ENCODE assay signal across 28 cellular contexts in genomic region chr5:145793574-145793973, GRCh38.
"Had no signal": no experiment of that assay in that cellular context is flagged by ENCODE, and none has a peak within 500 bp of the region (broad histone marks: within the 10 kb centered on the region; RNA-seq: fewer than 3 reads in every experiment).

No MANE protein-coding gene starts in this region.

- H3K4me3 Mint-ChIP-seq: activated CD8-positive, alpha-beta T cell treated with anti-CD3 and anti-CD28 coated beads for 36 hours; activated naive CD4-positive, alpha-beta T cell treated with anti-CD3 and anti-CD28 coated beads for 36 hours; activated naive CD8-positive, alpha-beta T cell treated with anti-CD3 and anti-CD28 coated beads, Interleukin-2, amount 10 ng/mL, durations not matched to agents 7 days and 5 days; activated T-helper 1 cell treated with anti-CD3 and anti-CD28 coated beads, Interleukin-12 subunit alpha, Interleukin-12 subunit beta, Interleukin-2, Interleukin-4 antibody, amounts not matched to agents 30 ng/mL and 10 ng/mL and 1 ng/mL, durations not matched to agents 14 hours and 24 hours and 36 hours; brain; central memory CD8-positive, alpha-beta T cell; dendritic cell treated with granulocyte-macrophage colony-stimulating factor and Interleukin-4, amounts not matched to agents 40 ng/mL and 50 ng/mL, for 4 days; endodermal cell had no signal

- H3K27me3 ChIP-seq: ascending aorta, breast epithelium, cardiac muscle cell, dorsolateral prefrontal cortex had no signal

- H3K27me3 Mint-ChIP-seq: activated naive CD8-positive, alpha-beta T cell treated with anti-CD3 and anti-CD28 coated beads, Interleukin-2, amount 10 ng/mL, durations not matched to agents 7 days and 5 days; central memory CD8-positive, alpha-beta T cell; dendritic cell treated with granulocyte-macrophage colony-stimulating factor and Interleukin-4, amounts not matched to agents 40 ng/mL and 50 ng/mL, for 4 days had no signal

- H3K4me1 Mint-ChIP-seq: activated naive CD8-positive, alpha-beta T cell treated with anti-CD3 and anti-CD28 coated beads, Interleukin-2, amount 10 ng/mL, durations not matched to agents 7 days and 5 days; brain; central memory CD8-positive, alpha-beta T cell had no signal

- H3K4me3 ChIP-seq: ascending aorta, breast epithelium, cardiac muscle cell, coronary artery, dorsolateral prefrontal cortex had no signal

- H3K4me1 ChIP-seq: ascending aorta, breast epithelium had no signal

- H3K36me3 Mint-ChIP-seq: activated naive CD4-positive, alpha-beta T cell treated with anti-CD3 and anti-CD28 coated beads, Interleukin-2, amount 50 U/mL, for 72 hours; activated naive CD8-positive, alpha-beta T cell treated with anti-CD3 and anti-CD28 coated beads, Interleukin-2, amount 10 ng/mL, durations not matched to agents 7 days and 5 days had no signal

- DNase-seq: activated CD4-positive, alpha-beta T cell treated with anti-CD3 and anti-CD28 coated beads for 4 hours; activated CD4-positive, alpha-beta T cell treated with anti-CD3 and anti-CD28 coated beads, Interleukin-2, amount 50 U/mL, for 1 hour; activated CD4-positive, alpha-beta T cell treated with anti-CD3 and anti-CD28 coated beads, Interleukin-2, amount 50 U/mL, for 48 hours; activated CD4-positive, CD25-positive, alpha-beta regulatory T cell; activated CD4-positive, CD25-positive, alpha-beta regulatory T cell treated with anti-CD3 and anti-CD28 coated beads, Interleukin-2, amount 50 U/mL, for 72 hours; activated CD8-positive, alpha-beta memory T cell treated with anti-CD3 and anti-CD28 coated beads for 24 hours; activated CD8-positive, alpha-beta T cell treated with anti-CD3 and anti-CD28 coated beads for 36 hours; activated effector memory CD4-positive, alpha-beta T cell treated with anti-CD3 and anti-CD28 coated beads, Interleukin-2, amount 50 U/mL, for 16 hours; activated naive CD4-positive, alpha-beta T cell treated with anti-CD3 and anti-CD28 coated beads for 36 hours; activated naive CD8-positive, alpha-beta T cell treated with anti-CD3 and anti-CD28 coated beads, Interleukin-2, amount 10 ng/mL, durations not matched to agents 7 days and 5 days; activated T-cell treated with anti-CD3 and anti-CD28 coated beads, Interleukin-2, amount 50 U/mL, for 48 hours; dorsolateral prefrontal cortex; effector memory CD4-positive, alpha-beta T cell; foreskin fibroblast; head of caudate nucleus; T-helper 2 cell had no signal

- H3K9me3 ChIP-seq: ascending aorta, breast epithelium had no signal

- H3K27ac Mint-ChIP-seq: activated CD8-positive, alpha-beta T cell treated with anti-CD3 and anti-CD28 coated beads for 36 hours; activated naive CD4-positive, alpha-beta T cell treated with anti-CD3 and anti-CD28 coated beads for 36 hours; activated naive CD4-positive, alpha-beta T cell treated with anti-CD3 and anti-CD28 coated beads, Interleukin-2, amount 50 U/mL, for 72 hours; activated naive CD8-positive, alpha-beta T cell treated with anti-CD3 and anti-CD28 coated beads, Interleukin-2, amount 10 ng/mL, durations not matched to agents 7 days and 5 days; activated T-helper 1 cell treated with anti-CD3 and anti-CD28 coated beads, Interleukin-12 subunit alpha, Interleukin-12 subunit beta, Interleukin-2, Interleukin-4 antibody, amounts not matched to agents 30 ng/mL and 10 ng/mL and 1 ng/mL, durations not matched to agents 14 hours and 24 hours and 36 hours; activated T-helper 2 cell treated with anti-CD3 and anti-CD28 coated beads, Interferon-gamma antibody, Interleukin-2, Interleukin-4, amounts not matched to agents 10 μg/mL and 5 μg/mL and 100 μg/mL, durations not matched to agents 14 hours and 24 hours and 36 hours; brain; dendritic cell treated with granulocyte-macrophage colony-stimulating factor and Interleukin-4, amounts not matched to agents 40 ng/mL and 50 ng/mL, for 4 days; endodermal cell had no signal

- H3K9me3 Mint-ChIP-seq: activated naive CD4-positive, alpha-beta T cell treated with anti-CD3 and anti-CD28 coated beads for 36 hours; activated naive CD8-positive, alpha-beta T cell treated with anti-CD3 and anti-CD28 coated beads, Interleukin-2, amount 10 ng/mL, durations not matched to agents 7 days and 5 days; activated T-helper 1 cell treated with anti-CD3 and anti-CD28 coated beads, Interleukin-12 subunit alpha, Interleukin-12 subunit beta, Interleukin-2, Interleukin-4 antibody, amounts not matched to agents 30 ng/mL and 10 ng/mL and 1 ng/mL, durations not matched to agents 14 hours and 24 hours and 36 hours; activated T-helper 2 cell treated with anti-CD3 and anti-CD28 coated beads, Interferon-gamma antibody, Interleukin-2, Interleukin-4, amounts not matched to agents 10 μg/mL and 5 μg/mL and 100 μg/mL, durations not matched to agents 14 hours and 24 hours and 36 hours; dendritic cell treated with granulocyte-macrophage colony-stimulating factor and Interleukin-4, amounts not matched to agents 40 ng/mL and 50 ng/mL, for 4 days; endodermal cell had no signal

- H3K27ac ChIP-seq: ascending aorta, breast epithelium, cardiac muscle cell, coronary artery, dorsolateral prefrontal cortex had no signal

- ATAC-seq: activated CD8-positive, alpha-beta T cell treated with anti-CD3 and anti-CD28 coated beads for 36 hours; activated naive CD4-positive, alpha-beta T cell treated with anti-CD3 and anti-CD28 coated beads, Interleukin-2, amount 50 U/mL, for 72 hours; esophagus mucosa had no signal
